ENCODE assay signal across 11 cellular contexts in the genomic region with DNA sequence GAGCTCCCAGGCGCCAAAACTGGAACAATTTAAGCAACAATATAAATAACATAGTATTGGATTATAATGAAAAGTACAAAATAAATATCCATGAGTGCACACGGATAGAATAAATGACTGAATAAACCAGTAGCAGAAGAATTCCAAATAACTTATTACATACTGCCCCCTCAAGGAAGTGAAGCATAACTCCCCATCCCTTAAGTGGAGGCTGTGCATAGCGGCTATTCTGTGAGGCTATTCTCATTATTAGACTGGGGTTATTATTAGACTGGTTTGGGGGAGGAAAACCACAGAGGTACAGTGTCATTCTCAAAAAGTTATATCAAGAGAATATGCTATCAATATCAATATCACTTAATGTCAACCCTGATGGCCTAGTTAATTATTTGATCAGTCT.
DNase-seq lines count a peak whose midpoint lies in the region; ATAC-seq, FAIRE-seq and TF ChIP-seq lines count a peak whose summit lies in the region.
"Had no signal": no experiment of that assay in that cellular context is flagged by ENCODE, and none has a peak within 500 bp of the region (broad histone marks: within the 10 kb centered on the region; RNA-seq: fewer than 3 reads in every experiment).

No MANE protein-coding gene starts in this region.

- no TSS peak for BruUV-seq in endothelial cell of umbilical vein (replicated peaks; lab: Mats Ljungman, UMichigan)

- TF ChIP-seq CTCF in OCI-LY3 (IDR thresholded peaks at IDR 0.05; ENCODE audit: low read depth, low read length) (peak; percentile 59), endothelial cell of umbilical vein (IDR thresholded peaks at IDR 0.05; ENCODE audit: extremely low read depth in 1 of 2, insufficient read depth in 1 of 2, low read depth in 1 of 2, low read length in 2 of 2) (peak; percentile 36 to 49), smooth muscle cell (IDR thresholded peaks at IDR 0.05; ENCODE audit: borderline replicate concordance, insufficient read depth, poor library complexity, severe bottlenecking) (peak; percentile 29)

- H3K4me2 ChIP-seq in OCI-LY3 (ENCODE audit: low read length) = no peak overlapping the region
- H3K4me2 ChIP-seq in endothelial cell of umbilical vein (ENCODE audit: insufficient read depth, low read length) = no peak overlapping the region
- no peak overlapping the region for H3K4me2 ChIP-seq in smooth muscle cell

- H2AFZ ChIP-seq in OCI-LY3 (ENCODE audit: low read depth, low read length) = no peak overlapping the region
- H2AFZ ChIP-seq in endothelial cell of umbilical vein (ENCODE audit: low read depth, low read length) = no peak overlapping the region
- H2AFZ ChIP-seq in smooth muscle cell (ENCODE audit: low read depth) = no peak overlapping the region

- no peaks in the 10 kb centered on the region for H4K20me1 ChIP-seq in OCI-LY3 (ENCODE audit: insufficient read depth, low read length)
- no peaks in the 10 kb centered on the region for H4K20me1 ChIP-seq in endothelial cell of umbilical vein (replicated peaks; ENCODE audit: control insufficient read depth, extremely low read depth, insufficient read depth, low read length)
- no peaks in the 10 kb centered on the region for H4K20me1 ChIP-seq in smooth muscle cell (ENCODE audit: low read depth)

- dilution Hi-C loops in endothelial cell of umbilical vein (cut with MboI; ENCODE audit: extremely low pct_ligation_motif_present, low sequenced_read_pairs) = no loop called here

- H3K9me3 ChIP-seq in OCI-LY3 (ENCODE audit: insufficient read depth, low read length) = no peaks in the 10 kb centered on the region
- no peaks in the 10 kb centered on the region for H3K9me3 ChIP-seq in endothelial cell of umbilical vein (replicated peaks; ENCODE audit: control insufficient read depth, insufficient read depth, low read length)
- no peaks in the 10 kb centered on the region for H3K9me3 ChIP-seq in smooth muscle cell (replicated peaks; ENCODE audit: low read depth)
- H3K9me3 ChIP-seq: transverse colon had no signal

- FAIRE-seq in endothelial cell of umbilical vein (lab: Jason Lieb, UNC) = peak; percentile 70
- FAIRE-seq: small intestine had no signal

- no peak for TF ChIP-seq POLR2A in endothelial cell of umbilical vein (IDR thresholded peaks at IDR 0.05; ENCODE audit: low read depth, low read length)

- no peaks in the 10 kb centered on the region for H3K36me3 ChIP-seq in OCI-LY3 (replicated peaks; ENCODE audit: low read depth, low read length)
- no peaks in the 10 kb centered on the region for H3K36me3 ChIP-seq in endothelial cell of umbilical vein (ENCODE audit: control insufficient read depth in 2 of 2, extremely low read depth in 1 of 2, insufficient read depth in 2 of 2, low read length in 2 of 2)
- no peaks in the 10 kb centered on the region for H3K36me3 ChIP-seq in smooth muscle cell (ENCODE audit: low read depth)
- H3K36me3 ChIP-seq: transverse colon had no signal

- H3K4me1 ChIP-seq in OCI-LY3 (ENCODE audit: low read length) = peaks cover 21% of the 10 kb centered on the region
- peaks cover 13% of the 10 kb centered on the region for H3K4me1 ChIP-seq in endothelial cell of umbilical vein (ENCODE audit: control insufficient read depth, extremely low read depth, insufficient read depth, low read length)
- peaks cover 3% of the 10 kb centered on the region for H3K4me1 ChIP-seq in smooth muscle cell (ENCODE audit: low read depth)

- H3K79me2 ChIP-seq in OCI-LY3 (ENCODE audit: low read length) (no peaks in the 10 kb centered on the region), endothelial cell of umbilical vein (ENCODE audit: control insufficient read depth, insufficient read depth, low read length) (no peaks in the 10 kb centered on the region), smooth muscle cell (ENCODE audit: low read depth) (no peaks in the 10 kb centered on the region)

- DNase-seq in NCI-H82 (lab: John Stamatoyannopoulos, UW) = peak; percentile 21
- no peak for DNase-seq in NCI-H82 treated with DMSO at 0.1 percent for 48 hours (lab: John Stamatoyannopoulos, UW; ENCODE audit: unreplicated experiment)
- DNase-seq in endothelial cell of umbilical vein (ENCODE audit: low read depth, low spot score) = peak; percentile 39
- no peak for DNase-seq in smooth muscle cell (lab: John Stamatoyannopoulos, UW; ENCODE audit: unreplicated experiment)
- DNase-seq in NCI-H187 treated with DMSO at 0.1 percent for 48 hours (lab: John Stamatoyannopoulos, UW) = no peak
- DNase-seq in GM19238 (ENCODE audit: insufficient read length, low spot score) = no peak
- DNase-seq: activated gamma-delta T cell, small intestine, transverse colon had no signal

- no peaks in the 10 kb centered on the region for H3F3A ChIP-seq in smooth muscle cell (ENCODE audit: low read depth)

- intact Hi-C loops in endothelial cell of umbilical vein (cut with micrococcal nuclease) = loop anchor here (1.0 to 5.0 kb wide), 2 partner anchors 36 to 302 kb away; partner anchors contain the start of gene STK35

- H3K27ac ChIP-seq in OCI-LY3 (ENCODE audit: low read length) (no peak overlapping the region), endothelial cell of umbilical vein (ENCODE audit: insufficient read depth, low read depth, low read length) (no peak overlapping the region), smooth muscle cell (ENCODE audit: low read depth) (no peak overlapping the region)
- H3K27ac ChIP-seq: transverse colon had no signal

- no peak for ATAC-seq in GM21381 (IDR thresholded peaks at IDR 0.05; ENCODE audit: unreplicated experiment)

- CTCF ChIA-PET in endothelial cell of umbilical vein (lab: Charles Lee) = interaction anchor here (0.8 to 4.8 kb wide), 13 partner anchors 10 to 373 kb away, joined by 3 to 47 read pairs (median 5); no protein-coding TSS in a partner anchor

- POLR2A ChIA-PET in endothelial cell of umbilical vein (lab: Charles Lee) = no interaction called here

- H3K9me1 ChIP-seq in endothelial cell of umbilical vein (replicated peaks; ENCODE audit: control insufficient read depth, extremely low read depth, insufficient read depth, low read length) = no peaks in the 10 kb centered on the region

- 61% methylated on average over 3 of the region's 3 CpGs for WGBS in smooth muscle cell (ENCODE audit: low lambda C conversion rate)

- H3K27me3 ChIP-seq in OCI-LY3 (ENCODE audit: low read depth, low read length) (peaks cover 54% of the 10 kb centered on the region), endothelial cell of umbilical vein (ENCODE audit: control insufficient read depth in 2 of 2, insufficient read depth in 2 of 2, low read length in 2 of 2) (peaks cover 3 to 5% of the 10 kb centered on the region in 2 experiments), smooth muscle cell (ENCODE audit: low read depth) (peaks cover 3% of the 10 kb centered on the region)

- H3K9ac ChIP-seq in OCI-LY3 (ENCODE audit: low read length) (no peak overlapping the region), endothelial cell of umbilical vein (replicated peaks; ENCODE audit: extremely low read depth, insufficient read depth, low read length) (no peak overlapping the region), smooth muscle cell (ENCODE audit: low read depth) (no peak overlapping the region)

- H3K4me3 ChIP-seq in OCI-LY3 (ENCODE audit: low read length) = no peak overlapping the region
- H3K4me3 ChIP-seq in endothelial cell of umbilical vein (replicated peaks in 1 of 3; ENCODE audit: insufficient read depth in 1 of 3, low read depth in 1 of 3, low read length in 3 of 3) = no peak overlapping the region
- no peak overlapping the region for H3K4me3 ChIP-seq in smooth muscle cell
- H3K4me3 ChIP-seq: transverse colon had no signal

TF ChIP-seq in endothelial cell of umbilical vein, 7 proteins besides CTCF, POLR2A, EP300 and RAD21:
- TF ChIP-seq EZH2 (IDR thresholded peaks at IDR 0.05; ENCODE audit: borderline replicate concordance, low read depth, low read length, severe bottlenecking) = no peak
- no peak for TF ChIP-seq JUN (IDR thresholded peaks at IDR 0.05; ENCODE audit: borderline replicate concordance, insufficient read depth, insufficient read length, low read depth)
- TF ChIP-seq FOS (IDR thresholded peaks at IDR 0.05; ENCODE audit: borderline replicate concordance, insufficient read depth, low read length) = no peak
- TF ChIP-seq GATA2 (IDR thresholded peaks at IDR 0.05; ENCODE audit: insufficient read depth, insufficient read length, low read depth, low read length) = no peak
- no peak for TF ChIP-seq MYC (IDR thresholded peaks at IDR 0.05; ENCODE audit: low read depth, low read length)
- TF ChIP-seq, protein P1, sequence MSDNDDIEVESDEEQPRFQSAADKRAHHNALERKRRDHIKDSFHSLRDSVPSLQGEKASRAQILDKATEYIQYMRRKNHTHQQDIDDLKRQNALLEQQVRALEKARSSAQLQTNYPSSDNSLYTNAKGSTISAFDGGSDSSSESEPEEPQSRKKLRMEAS (IDR thresholded peaks at IDR 0.05; ENCODE audit: insufficient read depth, insufficient read length) = no peak
- no peak for TF ChIP-seq POLR2AphosphoS5 (IDR thresholded peaks at IDR 0.05; ENCODE audit: insufficient read depth, low read depth, low read length)

Comparison
In these comparisons a context has a peak if more than half of its experiments do, and no peak if none do; other contexts are left out.
1. DNase-seq: peak in NCI-H82 (single experiment) and endothelial cell of umbilical vein (single experiment); none in NCI-H82 treated with DMSO at 0.1 percent for 48 hours (single experiment), smooth muscle cell (single experiment), NCI-H187 treated with DMSO at 0.1 percent for 48 hours (single experiment) and GM19238 (single experiment).
2. Peak in every context shown above with its lines, with median percentiles within 50 percentile points of each other: CTCF ChIP-seq.